19 cellular contexts compared by ENCODE assay signal in genomic region chr6:43465978-43466377, GRCh38. TPM values are rescaled to one million over a fixed set of nuclear protein-coding genes. Genes with fewer than 3 reads are reported as not detected.
DNase-seq lines count a peak whose midpoint lies in the region; ATAC-seq, FAIRE-seq and TF ChIP-seq lines count a peak whose summit lies in the region.
"Had no signal": no experiment of that assay in that cellular context is flagged by ENCODE, and none has a peak within 500 bp of the region (broad histone marks: within the 10 kb centered on the region; RNA-seq: fewer than 3 reads in every experiment).

No MANE protein-coding gene starts in this region.

- H3K4me2 ChIP-seq in K562 (ENCODE audit: insufficient read depth, low read length): no peak overlapping the region

- no peak for TF ChIP-seq POLR2A in K562 (conservative IDR thresholded peaks at IDR 0.05)

- no peak overlapping the region for H3K27ac Mint-ChIP-seq in activated naive CD8-positive, alpha-beta T cell treated with anti-CD3 and anti-CD28 coated beads, Interleukin-2, amount 50 U/mL, for 24 hours
- no peak overlapping the region for H3K27ac Mint-ChIP-seq in activated naive CD8-positive, alpha-beta T cell treated with anti-CD3 and anti-CD28 coated beads for 36 hours
- H3K27ac Mint-ChIP-seq in stimulated activated memory B cell treated with anti-CD40 and anti-IgM and Interleukin-4, amounts not matched to agents 10 μg/mL and 1 μg/mL and 100 μg/mL, for 72 hours: no peak overlapping the region

- CTCF ChIA-PET in K562 (lab: Yijun Ruan, JAX; ENCODE audit: low intra/inter-chr PET ratio): no interaction called here

- no peak for TF ChIP-seq EP300 in K562 (IDR thresholded peaks at IDR 0.05; ENCODE audit: low read length)

- no peaks in the 10 kb centered on the region for H3K36me3 ChIP-seq in K562 (ENCODE audit: control insufficient read depth, insufficient read depth, low read length)

- ATAC-seq in activated naive CD8-positive, alpha-beta T cell treated with anti-CD3 and anti-CD28 coated beads, Interleukin-2, amount 50 U/mL, for 24 hours: peak; percentile 69
- no peak for ATAC-seq in K562
- peak; percentile 56 for ATAC-seq in stimulated activated memory B cell treated with anti-CD40 and anti-IgM and Interleukin-4, amounts not matched to agents 10 μg/mL and 1 μg/mL and 100 μg/mL, for 72 hours
- no peak for ATAC-seq in GM21526 (IDR thresholded peaks at IDR 0.05; ENCODE audit: low FRiP score, unreplicated experiment)

- no peaks in the 10 kb centered on the region for H3K36me3 Mint-ChIP-seq in activated naive CD8-positive, alpha-beta T cell treated with anti-CD3 and anti-CD28 coated beads, Interleukin-2, amount 50 U/mL, for 24 hours (ENCODE audit: low read depth)
- H3K36me3 Mint-ChIP-seq in activated naive CD8-positive, alpha-beta T cell treated with anti-CD3 and anti-CD28 coated beads for 36 hours: no peaks in the 10 kb centered on the region
- H3K36me3 Mint-ChIP-seq in stimulated activated memory B cell treated with anti-CD40 and anti-IgM and Interleukin-4, amounts not matched to agents 10 μg/mL and 1 μg/mL and 100 μg/mL, for 72 hours: no peaks in the 10 kb centered on the region

- H3K9me1 ChIP-seq in K562 (ENCODE audit: control insufficient read depth, insufficient read depth, low read length): no peaks in the 10 kb centered on the region

- no peaks in the 10 kb centered on the region for H3K79me2 ChIP-seq in K562 (ENCODE audit: control insufficient read depth, insufficient read depth, low read length)

- peaks cover 2% of the 10 kb centered on the region for H3K4me1 Mint-ChIP-seq in activated naive CD8-positive, alpha-beta T cell treated with anti-CD3 and anti-CD28 coated beads, Interleukin-2, amount 50 U/mL, for 24 hours
- H3K4me1 Mint-ChIP-seq in activated naive CD8-positive, alpha-beta T cell treated with anti-CD3 and anti-CD28 coated beads for 36 hours: no peaks in the 10 kb centered on the region
- H3K4me1 Mint-ChIP-seq in stimulated activated memory B cell treated with anti-CD40 and anti-IgM and Interleukin-4, amounts not matched to agents 10 μg/mL and 1 μg/mL and 100 μg/mL, for 72 hours: no peaks in the 10 kb centered on the region

- POLR2A ChIA-PET in K562 (lab: Yijun Ruan, JAX): interaction anchor here (2.0 kb wide), 1 partner anchor 12 kb away, joined by 5 read pairs; the partner anchor contains the start of gene TJAP1

- in situ Hi-C loops in K562 (cut with MboI): no loop called here

- no peak overlapping the region for H2AFZ ChIP-seq in K562 (ENCODE audit: low read depth, low read length)

- 3% methylated on average over 2 of the region's 2 CpGs for WGBS in K562 (ENCODE audit: insufficient coverage, low coverage, missing lambda C conversion rate)

- H3K9me3 Mint-ChIP-seq in activated naive CD8-positive, alpha-beta T cell treated with anti-CD3 and anti-CD28 coated beads, Interleukin-2, amount 50 U/mL, for 24 hours: no peaks in the 10 kb centered on the region
- H3K9me3 Mint-ChIP-seq in activated naive CD8-positive, alpha-beta T cell treated with anti-CD3 and anti-CD28 coated beads for 36 hours: no peaks in the 10 kb centered on the region
- H3K9me3 Mint-ChIP-seq in stimulated activated memory B cell treated with anti-CD40 and anti-IgM and Interleukin-4, amounts not matched to agents 10 μg/mL and 1 μg/mL and 100 μg/mL, for 72 hours: no peaks in the 10 kb centered on the region

- no peaks in the 10 kb centered on the region; a peak in 2 of 5 replicates for H3K4me1 ChIP-seq in K562 (replicated peaks in 1 of 2; ENCODE audit: control insufficient read depth in 2 of 2, insufficient read depth in 2 of 2, low read length in 2 of 2)

- no peak overlapping the region for H3K27ac ChIP-seq in K562 (ENCODE audit: extremely low read depth, low read depth, low read length)

- no peak for TF ChIP-seq CTCF in K562 (IDR thresholded peaks at IDR 0.05 in 2 of 3, conservative IDR thresholded peaks at IDR 0.05 in 1 of 3; ENCODE audit: insufficient read depth in 2 of 3, low read depth in 1 of 3, low read length in 3 of 3)

- no peaks in the 10 kb centered on the region for H3K9me3 ChIP-seq in K562 (replicated peaks; ENCODE audit: control insufficient read depth, insufficient read depth, low read depth, low read length)

- intact Hi-C loops in K562 (cut with micrococcal nuclease): no loop called here

- BruUV-seq in K562 (replicated peaks; lab: Mats Ljungman, UMichigan): no TSS peak

- no peak overlapping the region for H3K4me3 ChIP-seq in K562

- H3K4me3 Mint-ChIP-seq in activated naive CD8-positive, alpha-beta T cell treated with anti-CD3 and anti-CD28 coated beads, Interleukin-2, amount 50 U/mL, for 24 hours: no peak overlapping the region
- no peak overlapping the region for H3K4me3 Mint-ChIP-seq in activated naive CD8-positive, alpha-beta T cell treated with anti-CD3 and anti-CD28 coated beads for 36 hours
- H3K4me3 Mint-ChIP-seq in stimulated activated memory B cell treated with anti-CD40 and anti-IgM and Interleukin-4, amounts not matched to agents 10 μg/mL and 1 μg/mL and 100 μg/mL, for 72 hours: no peak overlapping the region

- DNase-seq in activated naive CD8-positive, alpha-beta T cell treated with anti-CD3 and anti-CD28 coated beads, Interleukin-2, amount 50 U/mL, for 24 hours: no peak
- no peak for DNase-seq in activated naive CD8-positive, alpha-beta T cell treated with anti-CD3 and anti-CD28 coated beads for 36 hours
- DNase-seq in K562 (ENCODE audit: extremely low read depth in 1 of 4, low spot score in 3 of 4) (no peak), kidney tubule cell (ENCODE audit: low spot score) (no peak)
- DNase-seq: C1 segment of cervical spinal cord, DMS 273 treated with DMSO at 0.1 percent for 48 hours, GF-D8, GOT3, NCI-H1048, NCI-H146, NCI-H2081, NCI-H510A, NCI-H774, RPMI8226, SIG-M5 had no signal

- no peak for TF ChIP-seq RAD21 in K562 (CRISPR knock-in tag; conservative IDR thresholded peaks at IDR 0.05 in 1 of 2, IDR thresholded peaks at IDR 0.05 in 1 of 2)

- no peak for FAIRE-seq in K562 (lab: Jason Lieb, UNC)
- FAIRE-seq: A204.1, GM12892 had no signal

- H3K27me3 Mint-ChIP-seq in activated naive CD8-positive, alpha-beta T cell treated with anti-CD3 and anti-CD28 coated beads, Interleukin-2, amount 50 U/mL, for 24 hours: peaks cover 27% of the 10 kb centered on the region
- H3K27me3 Mint-ChIP-seq in activated naive CD8-positive, alpha-beta T cell treated with anti-CD3 and anti-CD28 coated beads for 36 hours: peaks cover 37% of the 10 kb centered on the region
- peaks cover 54% of the 10 kb centered on the region for H3K27me3 Mint-ChIP-seq in stimulated activated memory B cell treated with anti-CD40 and anti-IgM and Interleukin-4, amounts not matched to agents 10 μg/mL and 1 μg/mL and 100 μg/mL, for 72 hours

- H3K27me3 ChIP-seq in K562 (ENCODE audit: control insufficient read depth in 2 of 2, insufficient read depth in 2 of 2, low read length in 2 of 2): peaks cover 11 to 15% of the 10 kb centered on the region in 2 experiments; a peak in 3 of 5 replicates

- H4K20me1 ChIP-seq in K562 (replicated peaks; ENCODE audit: control insufficient read depth, insufficient read depth, low read length): no peaks in the 10 kb centered on the region

- H3K9ac ChIP-seq in K562 (ENCODE audit: insufficient read depth in 1 of 2, low read depth in 2 of 2, low read length in 2 of 2): no peak overlapping the region

RNA-seq across cellular contexts. Expression of gene DLK2, which starts 10.6 kb away (rescaled TPM):
- under 1 TPM; 0.78 to 0.93 TPM for total RNA-seq in activated naive CD8-positive, alpha-beta T cell treated with anti-CD3 and anti-CD28 coated beads for 36 hours
- total RNA-seq in K562 (2011; cell fraction: chromatin; rRNA removed; ENCODE audit: low replicate concordance): 0.30 and 1.3 TPM in 2 replicates
- 2.2 and 3.3 TPM in 2 replicates for total RNA-seq in K562 (2011; cell fraction: nucleolus; rRNA removed)
- total RNA-seq in K562 (2011; cell fraction: nucleoplasm; rRNA removed): 1.9 and 2.0 TPM in 2 replicates
- total RNA-seq in K562 (2014; rRNA removed) (0.23 and 0.29 TPM in 2 replicates), K562 (2014; rRNA removed; fragmentation: Illumina TruSeq; extraction: Trizol) (not detected in 2 replicates), K562 (2015; rRNA removed; fragmentation: Illumina TruSeq; extraction: Trizol) (0.11 TPM in 1 of 2 replicates, not detected in the other), K562 (2021) (0.36 and 0.53 TPM in 2 replicates)
- polyA plus RNA-seq in K562 (2011; rRNA removed) (0.35 and 0.74 TPM in 2 replicates), K562 (2014; fragmentation: Illumina TruSeq; extraction: Trizol) (0.16 and 0.37 TPM in 2 replicates), K562 (2014; fragmentation: Nextera tagmentation; extraction: Ambion mirVana) (not detected), K562 (2014; rRNA removed) (0.45 and 0.65 TPM in 2 replicates)
- 1.0 and 1.8 TPM in 2 replicates for polyA plus RNA-seq in K562 (2011; cell fraction: cytosol; rRNA removed)
- 0.87 and 1.3 TPM in 2 replicates for polyA plus RNA-seq in K562 (2011; cell fraction: nucleus; rRNA removed)
- polyA plus RNA-seq in K562 (2012): 0.59 and 0.60 TPM in 2 replicates
- polyA minus RNA-seq in K562 (2011; rRNA and poly(A)+ RNA removed): 0.25 and 0.27 TPM in 2 replicates
- polyA minus RNA-seq in K562 (2011; cell fraction: cytosol; rRNA and poly(A)+ RNA removed): not detected in 2 replicates
- polyA minus RNA-seq in K562 (2011; cell fraction: nucleus; rRNA and poly(A)+ RNA removed): 0.13 and 0.44 TPM in 2 replicates

RNA-seq across cellular contexts. Expression of gene TJAP1, which starts 11.4 kb away (rescaled TPM):
- total RNA-seq in activated naive CD8-positive, alpha-beta T cell treated with anti-CD3 and anti-CD28 coated beads for 36 hours: 10 to 100 TPM; 36.5 to 37.2 TPM
- 43.2 and 99.7 TPM in 2 replicates for total RNA-seq in K562 (2011; cell fraction: chromatin; rRNA removed; ENCODE audit: low replicate concordance)
- 41.3 and 52.0 TPM in 2 replicates for total RNA-seq in K562 (2011; cell fraction: nucleolus; rRNA removed)
- total RNA-seq in K562 (2011; cell fraction: nucleoplasm; rRNA removed): 55.1 and 68.1 TPM in 2 replicates
- 17.0 and 23.1 TPM in 2 replicates for total RNA-seq in K562 (2014; rRNA removed)
- 7.2 TPM in 2 replicates for total RNA-seq in K562 (2014; rRNA removed; fragmentation: Illumina TruSeq; extraction: Trizol)
- 11.1 and 11.2 TPM in 2 replicates for total RNA-seq in K562 (2015; rRNA removed; fragmentation: Illumina TruSeq; extraction: Trizol)
- 25.4 and 35.8 TPM in 2 replicates for total RNA-seq in K562 (2021)
- 16.2 and 25.3 TPM in 2 replicates for polyA plus RNA-seq in K562 (2011; rRNA removed)
- 16.2 and 19.2 TPM in 2 replicates for polyA plus RNA-seq in K562 (2011; cell fraction: cytosol; rRNA removed)
- 92.6 and 107 TPM in 2 replicates for polyA plus RNA-seq in K562 (2011; cell fraction: nucleus; rRNA removed)
- polyA plus RNA-seq in K562 (2012): 19.6 and 33.5 TPM in 2 replicates
- 17.0 and 21.3 TPM in 2 replicates for polyA plus RNA-seq in K562 (2014; fragmentation: Illumina TruSeq; extraction: Trizol)
- under 1 TPM; 0.06 to 0.29 TPM for polyA plus RNA-seq in K562 (2014; fragmentation: Nextera tagmentation; extraction: Ambion mirVana)
- polyA plus RNA-seq in K562 (2014; rRNA removed): 24.2 and 31.1 TPM in 2 replicates
- polyA minus RNA-seq in K562 (2011; rRNA and poly(A)+ RNA removed): 11.2 and 14.6 TPM in 2 replicates
- 8.1 and 9.8 TPM in 2 replicates for polyA minus RNA-seq in K562 (2011; cell fraction: cytosol; rRNA and poly(A)+ RNA removed)
- polyA minus RNA-seq in K562 (2011; cell fraction: nucleus; rRNA and poly(A)+ RNA removed): 16.6 and 17.1 TPM in 2 replicates

RNA-seq across cellular contexts. Expression of gene ABCC10, which starts 38.6 kb away (rescaled TPM):
- 10 to 100 TPM; 22.9 to 24.3 TPM for total RNA-seq in activated naive CD8-positive, alpha-beta T cell treated with anti-CD3 and anti-CD28 coated beads for 36 hours
- total RNA-seq in K562 (2011; cell fraction: chromatin; rRNA removed; ENCODE audit: low replicate concordance): 98.1 and 219 TPM in 2 replicates
- 108 and 125 TPM in 2 replicates for total RNA-seq in K562 (2011; cell fraction: nucleolus; rRNA removed)
- 89.8 and 98.2 TPM in 2 replicates for total RNA-seq in K562 (2011; cell fraction: nucleoplasm; rRNA removed)
- total RNA-seq in K562 (2014; rRNA removed) (16.5 and 20.4 TPM in 2 replicates), K562 (2014; rRNA removed; fragmentation: Illumina TruSeq; extraction: Trizol) (6.8 and 10.5 TPM in 2 replicates), K562 (2015; rRNA removed; fragmentation: Illumina TruSeq; extraction: Trizol) (13.4 TPM in 2 replicates), K562 (2021) (28.4 and 29.1 TPM in 2 replicates)
- polyA plus RNA-seq in K562 (2011; rRNA removed) (13.7 and 23.5 TPM in 2 replicates), K562 (2014; fragmentation: Illumina TruSeq; extraction: Trizol) (21.3 and 25.8 TPM in 2 replicates), K562 (2014; fragmentation: Nextera tagmentation; extraction: Ambion mirVana) (1 to 10 TPM; 2.4 to 2.6 TPM), K562 (2014; rRNA removed) (21.7 and 21.8 TPM in 2 replicates)
- 13.8 and 24.4 TPM in 2 replicates for polyA plus RNA-seq in K562 (2011; cell fraction: cytosol; rRNA removed)
- polyA plus RNA-seq in K562 (2011; cell fraction: nucleus; rRNA removed): 79.9 and 89.8 TPM in 2 replicates
- polyA plus RNA-seq in K562 (2012): 19.5 and 28.6 TPM in 2 replicates
- polyA minus RNA-seq in K562 (2011; rRNA and poly(A)+ RNA removed): 11.0 and 11.4 TPM in 2 replicates
- 15.0 and 21.0 TPM in 2 replicates for polyA minus RNA-seq in K562 (2011; cell fraction: cytosol; rRNA and poly(A)+ RNA removed)
- 16.6 and 23.7 TPM in 2 replicates for polyA minus RNA-seq in K562 (2011; cell fraction: nucleus; rRNA and poly(A)+ RNA removed)

RNA-seq across cellular contexts. Expression of gene LRRC73, which starts 44.2 kb away (rescaled TPM):
- under 1 TPM; 0.10 TPM for total RNA-seq in activated naive CD8-positive, alpha-beta T cell treated with anti-CD3 and anti-CD28 coated beads for 36 hours
- total RNA-seq in K562 (2011; cell fraction: chromatin; rRNA removed; ENCODE audit: low replicate concordance): 0.58 TPM in 1 of 2 replicates, not detected in the other
- total RNA-seq in K562 (2011; cell fraction: nucleolus; rRNA removed): 0.53 and 0.83 TPM in 2 replicates
- 0.53 and 0.66 TPM in 2 replicates for total RNA-seq in K562 (2011; cell fraction: nucleoplasm; rRNA removed)
- 0.12 and 0.27 TPM in 2 replicates for total RNA-seq in K562 (2014; rRNA removed)
- not detected in 2 replicates for total RNA-seq in K562 (2014; rRNA removed; fragmentation: Illumina TruSeq; extraction: Trizol)
- 0.07 and 0.11 TPM in 2 replicates for total RNA-seq in K562 (2015; rRNA removed; fragmentation: Illumina TruSeq; extraction: Trizol)
- total RNA-seq in K562 (2021): 0.34 and 0.55 TPM in 2 replicates
- 0.07 and 0.20 TPM in 2 replicates for polyA plus RNA-seq in K562 (2011; rRNA removed)
- polyA plus RNA-seq in K562 (2011; cell fraction: cytosol; rRNA removed): 0.16 and 0.39 TPM in 2 replicates
- 0.50 TPM in 1 of 2 replicates, not detected in the other for polyA plus RNA-seq in K562 (2011; cell fraction: nucleus; rRNA removed)
- 0.08 and 0.21 TPM in 2 replicates for polyA plus RNA-seq in K562 (2012)
- 0.07 and 0.12 TPM in 2 replicates for polyA plus RNA-seq in K562 (2014; fragmentation: Illumina TruSeq; extraction: Trizol)
- not detected for polyA plus RNA-seq in K562 (2014; fragmentation: Nextera tagmentation; extraction: Ambion mirVana)
- 0.08 and 0.09 TPM in 2 replicates for polyA plus RNA-seq in K562 (2014; rRNA removed)
- 0.12 TPM in 1 of 2 replicates, not detected in the other for polyA minus RNA-seq in K562 (2011; rRNA and poly(A)+ RNA removed)
- polyA minus RNA-seq in K562 (2011; cell fraction: cytosol; rRNA and poly(A)+ RNA removed): not detected in 2 replicates
- 0.54 and 0.78 TPM in 2 replicates for polyA minus RNA-seq in K562 (2011; cell fraction: nucleus; rRNA and poly(A)+ RNA removed)

RNA-seq across cellular contexts. Expression of gene YIPF3, which starts 50.7 kb away (rescaled TPM):
- total RNA-seq in activated naive CD8-positive, alpha-beta T cell treated with anti-CD3 and anti-CD28 coated beads for 36 hours: 10 to 100 TPM; 38.1 to 38.2 TPM
- 124 and 279 TPM in 2 replicates for total RNA-seq in K562 (2011; cell fraction: chromatin; rRNA removed; ENCODE audit: low replicate concordance)
- total RNA-seq in K562 (2011; cell fraction: nucleolus; rRNA removed): 200 and 272 TPM in 2 replicates
- 167 and 189 TPM in 2 replicates for total RNA-seq in K562 (2011; cell fraction: nucleoplasm; rRNA removed)
- total RNA-seq in K562 (2014; rRNA removed): 57.6 and 67.8 TPM in 2 replicates
- 25.9 and 27.5 TPM in 2 replicates for total RNA-seq in K562 (2014; rRNA removed; fragmentation: Illumina TruSeq; extraction: Trizol)
- total RNA-seq in K562 (2015; rRNA removed; fragmentation: Illumina TruSeq; extraction: Trizol): 31.5 and 32.9 TPM in 2 replicates
- total RNA-seq in K562 (2021): 65.1 and 69.3 TPM in 2 replicates
- 74.8 and 182 TPM in 2 replicates for polyA plus RNA-seq in K562 (2011; rRNA removed)
- 121 and 141 TPM in 2 replicates for polyA plus RNA-seq in K562 (2011; cell fraction: cytosol; rRNA removed)
- polyA plus RNA-seq in K562 (2011; cell fraction: nucleus; rRNA removed): 293 and 318 TPM in 2 replicates
- 55.8 and 113 TPM in 2 replicates for polyA plus RNA-seq in K562 (2012)
- 75.3 and 78.5 TPM in 2 replicates for polyA plus RNA-seq in K562 (2014; fragmentation: Illumina TruSeq; extraction: Trizol)
- polyA plus RNA-seq in K562 (2014; fragmentation: Nextera tagmentation; extraction: Ambion mirVana): 10 to 100 TPM; 40.4 to 48.6 TPM
- 54.6 and 72.9 TPM in 2 replicates for polyA plus RNA-seq in K562 (2014; rRNA removed)
- polyA minus RNA-seq in K562 (2011; rRNA and poly(A)+ RNA removed): 80.6 and 102 TPM in 2 replicates
- polyA minus RNA-seq in K562 (2011; cell fraction: cytosol; rRNA and poly(A)+ RNA removed): 31.1 and 31.2 TPM in 2 replicates
- 56.0 and 75.5 TPM in 2 replicates for polyA minus RNA-seq in K562 (2011; cell fraction: nucleus; rRNA and poly(A)+ RNA removed)

Comparison
In these comparisons a context has a peak if more than half of its experiments do, and no peak if none do; other contexts are left out.
1. ATAC-seq: peak in activated naive CD8-positive, alpha-beta T cell treated with anti-CD3 and anti-CD28 coated beads, Interleukin-2, amount 50 U/mL, for 24 hours (single experiment) and stimulated activated memory B cell treated with anti-CD40 and anti-IgM and Interleukin-4, amounts not matched to agents 10 μg/mL and 1 μg/mL and 100 μg/mL, for 72 hours (single experiment); none in K562 (single experiment) and GM21526 (single experiment).